Comparison of ENCODE assay signal across 8 cellular contexts in the genomic region with DNA sequence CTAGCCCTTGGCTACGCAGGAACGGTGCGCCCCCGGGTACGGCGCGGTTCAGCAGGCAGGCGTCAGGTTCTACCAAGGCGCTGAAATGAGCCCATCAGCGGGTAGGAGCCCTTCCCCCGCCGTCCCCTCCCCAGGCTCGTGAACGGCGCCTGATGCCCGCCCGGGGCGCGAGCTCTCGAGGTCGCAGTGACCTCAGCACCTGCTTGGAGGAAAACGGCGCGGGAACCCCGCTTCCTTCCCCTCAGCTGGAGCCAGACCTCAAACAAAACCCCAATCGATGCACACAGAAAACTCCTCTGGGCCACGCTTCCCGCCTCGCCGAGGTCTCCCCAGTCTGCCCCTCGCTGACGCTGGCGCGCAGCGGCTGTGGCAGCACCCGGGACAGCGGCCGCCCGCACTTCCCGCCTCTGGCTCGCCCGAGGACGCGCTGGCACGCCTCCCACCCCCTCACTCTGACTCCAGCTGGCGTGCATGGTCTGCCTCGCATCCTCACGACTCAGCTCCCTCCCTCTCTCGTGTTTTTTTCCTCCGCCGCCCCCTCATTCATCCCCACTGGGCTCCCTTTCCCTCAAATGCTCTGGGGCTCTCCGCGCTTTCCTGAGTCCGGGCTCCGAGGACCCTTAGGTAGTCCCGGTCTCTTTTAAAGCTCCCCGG. TPM values are rescaled to one million over a fixed set of nuclear protein-coding genes. Genes with fewer than 3 reads are reported as not detected.
DNase-seq lines count a peak whose midpoint lies in the region; ATAC-seq and TF ChIP-seq lines count a peak whose summit lies in the region.

No MANE protein-coding gene starts in this region.

- H3K4me2 ChIP-seq in DND-41 (ENCODE audit: insufficient read depth, low read length): peak overlapping the region; percentile 91
- peak overlapping the region; percentile 80 for H3K4me2 ChIP-seq in neural progenitor cell

- peaks cover 14% of the 10 kb centered on the region; the same call in 1 of the 2 replicates for H4K20me1 ChIP-seq in DND-41 (ENCODE audit: insufficient read depth, low read length)
- peaks cover 93% of the 10 kb centered on the region for H4K20me1 ChIP-seq in neural progenitor cell (ENCODE audit: low read depth)

- H3F3A ChIP-seq in neural progenitor cell (ENCODE audit: low read depth): peaks cover 34% of the 10 kb centered on the region

- H3K27me3 ChIP-seq in DND-41 (ENCODE audit: insufficient read depth, low read length, poor library complexity): peaks cover 34% of the 10 kb centered on the region
- peaks cover 100% of the 10 kb centered on the region for H3K27me3 ChIP-seq in neural progenitor cell

- no peaks in the 10 kb centered on the region for H3K36me3 ChIP-seq in DND-41 (ENCODE audit: insufficient read depth, low read length)
- H3K36me3 ChIP-seq in neural progenitor cell: no peaks in the 10 kb centered on the region

- DNase-seq in DND-41: peak; percentile 82
- DNase-seq in NCI-H2081 (lab: John Stamatoyannopoulos, UW): peak; percentile 75 to 80
- peak; percentile 90 for DNase-seq in neural progenitor cell (ENCODE audit: low spot score)
- no peak for DNase-seq in LoVo (ENCODE audit: low spot score)
- no peak for DNase-seq in activated gamma-delta T cell treated with Interleukin-2 at 50 U/mL for 16 hours

- peak; percentile 95 for ATAC-seq in DND-41 (ENCODE audit: insufficient read depth, low read depth)
- ATAC-seq in HG03196 (IDR thresholded peaks at IDR 0.05; ENCODE audit: unreplicated experiment): no peak
- no peak for ATAC-seq in GM18520 (IDR thresholded peaks at IDR 0.05; ENCODE audit: unreplicated experiment)

- peak overlapping the region; percentile 50 for H3K9ac ChIP-seq in DND-41 (ENCODE audit: low read depth, low read length)
- H3K9ac ChIP-seq in neural progenitor cell: no peak overlapping the region

- H3K27ac Mint-ChIP-seq in dendritic cell treated with granulocyte-macrophage colony-stimulating factor and Interleukin-4, amounts not matched to agents 40 ng/mL and 50 ng/mL, for 4 days: no peak overlapping the region
- no peak overlapping the region for H3K27ac Mint-ChIP-seq in neural progenitor cell

- H3K79me2 ChIP-seq in DND-41 (ENCODE audit: insufficient read depth, low read length) (no peaks in the 10 kb centered on the region), neural progenitor cell (ENCODE audit: low read depth) (no peaks in the 10 kb centered on the region)

- intact Hi-C loops in dendritic cell treated with granulocyte-macrophage colony-stimulating factor and Interleukin-4, amounts not matched to agents 40 ng/mL and 50 ng/mL, for 4 days (cut with micrococcal nuclease): no loop called here

- H3K4me3 Mint-ChIP-seq in dendritic cell treated with granulocyte-macrophage colony-stimulating factor and Interleukin-4, amounts not matched to agents 40 ng/mL and 50 ng/mL, for 4 days: peak overlapping the region; percentile 35
- peak overlapping the region; percentile 86 for H3K4me3 Mint-ChIP-seq in neural progenitor cell

- H2AFZ ChIP-seq in DND-41 (ENCODE audit: low read depth, low read length) (peak overlapping the region; percentile 71), neural progenitor cell (replicated peaks) (no peak overlapping the region)

- no peaks in the 10 kb centered on the region for H3K36me3 Mint-ChIP-seq in dendritic cell treated with granulocyte-macrophage colony-stimulating factor and Interleukin-4, amounts not matched to agents 40 ng/mL and 50 ng/mL, for 4 days (ENCODE audit: low read depth)
- no peaks in the 10 kb centered on the region for H3K36me3 Mint-ChIP-seq in neural progenitor cell

- H3K4me1 ChIP-seq in DND-41 (ENCODE audit: insufficient read depth, low read length) (peaks cover 32% of the 10 kb centered on the region), neural progenitor cell (peaks cover 61% of the 10 kb centered on the region)

- H3K4me3 ChIP-seq in DND-41 (ENCODE audit: low read depth in 1 of 2, low read length in 2 of 2) (peak overlapping the region; percentile 12 to 58; a peak in 3 of 4 replicates), neural progenitor cell (peak overlapping the region; percentile 44)

- peaks cover 92% of the 10 kb centered on the region for H3K27me3 Mint-ChIP-seq in dendritic cell treated with granulocyte-macrophage colony-stimulating factor and Interleukin-4, amounts not matched to agents 40 ng/mL and 50 ng/mL, for 4 days
- peaks cover 81% of the 10 kb centered on the region for H3K27me3 Mint-ChIP-seq in neural progenitor cell (ENCODE audit: insufficient read depth, low read depth)

- TF ChIP-seq CTCF in DND-41 (IDR thresholded peaks at IDR 0.05; ENCODE audit: borderline replicate concordance, extremely low read depth, low read length, poor library complexity, severe bottlenecking) (no peak), neural progenitor cell (IDR thresholded peaks at IDR 0.05) (no peak)

- peaks cover 23% of the 10 kb centered on the region for H3K4me1 Mint-ChIP-seq in dendritic cell treated with granulocyte-macrophage colony-stimulating factor and Interleukin-4, amounts not matched to agents 40 ng/mL and 50 ng/mL, for 4 days (ENCODE audit: low read depth)
- peaks cover 35% of the 10 kb centered on the region for H3K4me1 Mint-ChIP-seq in neural progenitor cell

- H3K9me3 Mint-ChIP-seq in dendritic cell treated with granulocyte-macrophage colony-stimulating factor and Interleukin-4, amounts not matched to agents 40 ng/mL and 50 ng/mL, for 4 days: no peaks in the 10 kb centered on the region
- H3K9me3 Mint-ChIP-seq in neural progenitor cell: peaks cover 5% of the 10 kb centered on the region

- no peaks in the 10 kb centered on the region for H3K9me3 ChIP-seq in DND-41 (ENCODE audit: insufficient read depth, low read length, severe bottlenecking)
- H3K9me3 ChIP-seq in neural progenitor cell (ENCODE audit: low read depth): no peaks in the 10 kb centered on the region

- H3K27ac ChIP-seq in DND-41 (ENCODE audit: low read length): peak overlapping the region; percentile 34; the same call in 1 of the 2 replicates
- H3K27ac ChIP-seq in neural progenitor cell: no peak overlapping the region

RNA-seq across cellular contexts. Expression of a gene that starts 0.5 kb away (rescaled TPM):
- total RNA-seq in neural progenitor cell (ENCODE audit: low replicate concordance): 0.41 and 0.74 TPM in 2 replicates

Comparison
In these comparisons a context has a peak if more than half of its experiments do, and no peak if none do; other contexts are left out.
1. DNase-seq: peak in DND-41 (single experiment), NCI-H2081 (2 of 2) and neural progenitor cell (single experiment); none in LoVo (single experiment) and activated gamma-delta T cell treated with Interleukin-2 at 50 U/mL for 16 hours (single experiment).